In the genomic region with DNA sequence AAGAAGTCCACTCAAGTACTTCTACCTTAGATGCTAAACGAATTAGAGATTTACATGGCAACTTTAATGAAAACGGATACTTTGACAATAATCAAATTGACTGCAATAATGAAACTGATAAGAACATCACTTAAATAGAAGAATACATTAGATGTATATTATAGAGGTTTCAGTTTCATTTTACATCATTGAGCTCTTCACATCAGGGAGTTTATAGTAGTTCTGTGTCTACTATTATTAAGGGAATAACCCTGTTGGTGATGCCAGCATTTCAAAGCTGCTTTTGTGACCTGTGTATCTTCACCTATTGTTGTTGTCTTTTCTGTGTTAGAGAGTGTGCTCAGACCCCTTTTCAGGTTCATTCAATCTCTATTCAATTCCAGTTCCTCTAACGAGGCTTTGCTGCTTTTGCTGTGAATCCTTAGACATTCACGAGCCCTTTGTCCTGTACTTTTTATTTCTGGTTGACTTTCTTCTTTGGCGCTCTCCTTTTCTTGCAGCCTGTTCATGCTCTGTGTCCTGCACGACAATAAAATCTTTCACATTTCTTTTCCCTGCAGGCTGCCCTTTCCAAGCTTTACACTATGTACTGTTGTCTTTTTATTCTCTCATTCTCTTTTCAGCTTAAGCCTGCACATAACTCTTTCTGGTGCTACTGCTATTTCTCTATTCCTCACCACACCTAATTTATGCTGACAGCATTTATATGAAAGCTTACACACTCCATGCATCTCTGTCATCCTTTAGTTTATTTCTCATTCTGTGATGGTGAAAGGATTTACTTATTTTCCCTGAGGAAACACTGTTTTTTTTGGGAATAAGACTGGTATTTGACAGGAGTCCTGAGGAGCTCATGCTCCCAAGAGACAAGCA, we compare ENCODE assay signal across 21 cellular contexts.
DNase-seq lines count a peak whose midpoint lies in the region; ATAC-seq and TF ChIP-seq lines count a peak whose summit lies in the region.
"Had no signal": no experiment of that assay in that cellular context is flagged by ENCODE, and none has a peak within 500 bp of the region (broad histone marks: within the 10 kb centered on the region; RNA-seq: fewer than 3 reads in every experiment).

No MANE protein-coding gene starts in this region.

- H3K9me3 ChIP-seq in neural progenitor cell (ENCODE audit: low read depth), result no peaks in the 10 kb centered on the region
- H3K9me3 ChIP-seq: mucosa of descending colon, psoas muscle had no signal

- H3K36me3 Mint-ChIP-seq in neural progenitor cell, result no peaks in the 10 kb centered on the region

- in situ Hi-C loops in astrocyte of the cerebellum (cut with HindIII; ENCODE audit: low sequenced_read_pairs), result no loop called here

- H3K4me3 ChIP-seq in astrocyte of the cerebellum (ENCODE audit: low read depth, low read length) (peak overlapping the region; percentile 17), neural progenitor cell (peak overlapping the region; percentile 25)
- H3K4me3 ChIP-seq: mucosa of descending colon, psoas muscle had no signal

- no peak overlapping the region for H3K9ac ChIP-seq in neural progenitor cell

- ATAC-seq in HG02981 (IDR thresholded peaks at IDR 0.05; ENCODE audit: unreplicated experiment) (peak; percentile 35), HG03045 (IDR thresholded peaks at IDR 0.05; ENCODE audit: unreplicated experiment) (no peak)
- ATAC-seq: mucosa of descending colon, psoas muscle, Right ventricle myocardium inferior had no signal

- H3K27me3 Mint-ChIP-seq in neural progenitor cell (ENCODE audit: insufficient read depth, low read depth), result no peaks in the 10 kb centered on the region
- H3K27me3 Mint-ChIP-seq: activated T-cell treated with anti-CD3 and anti-CD28 coated beads, Interleukin-2, amount 50 U/mL, for 24 hours had no signal

- peak overlapping the region; percentile 72 for H3K4me2 ChIP-seq in neural progenitor cell

- no peaks in the 10 kb centered on the region for H3K79me2 ChIP-seq in neural progenitor cell (ENCODE audit: low read depth)

- peaks cover 13% of the 10 kb centered on the region for H3K9me3 Mint-ChIP-seq in neural progenitor cell
- H3K9me3 Mint-ChIP-seq: activated T-cell treated with anti-CD3 and anti-CD28 coated beads, Interleukin-2, amount 50 U/mL, for 24 hours had no signal

- H3K36me3 ChIP-seq in neural progenitor cell, result no peaks in the 10 kb centered on the region

- H3F3A ChIP-seq in neural progenitor cell (ENCODE audit: low read depth), result peaks cover 25% of the 10 kb centered on the region

- H3K4me3 Mint-ChIP-seq in neural progenitor cell, result no peak overlapping the region
- H3K4me3 Mint-ChIP-seq: activated T-cell treated with anti-CD3 and anti-CD28 coated beads, Interleukin-2, amount 50 U/mL, for 24 hours had no signal

- peaks cover 58% of the 10 kb centered on the region for H3K4me1 ChIP-seq in neural progenitor cell
- H3K4me1 ChIP-seq: psoas muscle had no signal

- H2AFZ ChIP-seq in neural progenitor cell (replicated peaks), result no peak overlapping the region

- peak overlapping the region; percentile 81 for H3K27ac Mint-ChIP-seq in neural progenitor cell
- H3K27ac Mint-ChIP-seq: activated T-cell treated with anti-CD3 and anti-CD28 coated beads, Interleukin-2, amount 50 U/mL, for 24 hours had no signal

- peaks cover 41% of the 10 kb centered on the region for H3K4me1 Mint-ChIP-seq in neural progenitor cell

- DNase-seq in NCI-H1436 (lab: John Stamatoyannopoulos, UW), result peak; percentile 2
- no peak for DNase-seq in NCI-H1436 treated with DMSO at 0.1 percent for 48 hours (lab: John Stamatoyannopoulos, UW)
- no peak for DNase-seq in astrocyte of the cerebellum (ENCODE audit: low read depth)
- DNase-seq in neural progenitor cell (ENCODE audit: low spot score), result peak; percentile 73
- DNase-seq in NCI-H82 treated with DMSO at 0.1 percent for 48 hours (lab: John Stamatoyannopoulos, UW; ENCODE audit: unreplicated experiment), result no peak
- no peak for DNase-seq in activated T-cell treated with anti-CD3 and anti-CD28 coated beads, Interleukin-2, amount 50 U/mL, for 1 hour
- DNase-seq: activated CD4-positive, alpha-beta T cell treated with anti-CD3 and anti-CD28 coated beads for 48 hours; activated T-cell treated with anti-CD3 and anti-CD28 coated beads, Interleukin-2, amount 50 U/mL, for 24 hours; DND-41; mucosa of descending colon; MV-4-11; NCI-H2171; NCI-H82; psoas muscle; stimulated activated CD4-positive, alpha-beta T cell treated with anti-CD3 and anti-CD28 coated beads, Interleukin-15, amount 100 ng/mL, for 24 hours had no signal

- H3K27me3 ChIP-seq in neural progenitor cell, result no peaks in the 10 kb centered on the region

- H3K27ac ChIP-seq in neural progenitor cell, result peak overlapping the region; percentile 87
- H3K27ac ChIP-seq: 22Rv1, C4-2B, epithelial cell of prostate, psoas muscle had no signal

- TF ChIP-seq CTCF in astrocyte of the cerebellum (IDR thresholded peaks at IDR 0.05; ENCODE audit: low read depth, low read length, missing control alignments) (no peak), neural progenitor cell (IDR thresholded peaks at IDR 0.05) (no peak)

- H4K20me1 ChIP-seq in neural progenitor cell (ENCODE audit: low read depth), result no peaks in the 10 kb centered on the region

Comparison
In these comparisons a context has a peak if more than half of its experiments do, and no peak if none do; other contexts are left out.
1. DNase-seq: peak in NCI-H1436 (single experiment) and neural progenitor cell (single experiment); none in NCI-H1436 treated with DMSO at 0.1 percent for 48 hours (single experiment), astrocyte of the cerebellum (single experiment), NCI-H82 treated with DMSO at 0.1 percent for 48 hours (single experiment) and activated T-cell treated with anti-CD3 and anti-CD28 coated beads, Interleukin-2, amount 50 U/mL, for 1 hour (single experiment).